In the genomic region with DNA sequence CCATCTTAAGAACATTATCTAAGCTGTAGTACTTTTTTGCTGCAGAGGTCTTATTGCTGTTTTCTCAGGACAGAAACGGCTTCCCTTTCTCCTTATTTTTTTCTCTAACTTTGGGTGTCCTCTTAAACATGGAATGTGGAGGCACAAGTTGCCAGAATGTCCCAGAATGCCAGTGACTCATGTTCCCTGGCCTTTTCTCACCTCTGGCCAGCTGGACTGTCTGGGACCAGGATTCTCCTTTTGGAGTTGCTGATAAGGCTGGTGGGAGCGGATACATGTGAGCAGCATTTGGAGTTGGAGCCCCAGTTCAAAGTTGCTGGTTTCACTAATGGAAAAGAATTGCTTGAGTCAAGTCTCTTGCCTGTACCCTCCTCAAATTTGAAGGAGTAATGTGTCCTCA, we compare ENCODE assay signal across 18 cellular contexts.
DNase-seq lines count a peak whose midpoint lies in the region; ATAC-seq and TF ChIP-seq lines count a peak whose summit lies in the region.
"Had no signal": no experiment of that assay in that cellular context is flagged by ENCODE, and none has a peak within 500 bp of the region (broad histone marks: within the 10 kb centered on the region; RNA-seq: fewer than 3 reads in every experiment).

No MANE protein-coding gene starts in this region.

- H2BK120ac ChIP-seq in IMR-90 (ENCODE audit: low read depth, low read length): no peak overlapping the region

- peak overlapping the region; percentile 19; the same call in 1 of the 2 replicates for H3K4me2 ChIP-seq in IMR-90 (ENCODE audit: low read depth, low read length)
- H3K4me2 ChIP-seq: KMS-11 had no signal

- intact Hi-C loops in IMR-90 (cut with micrococcal nuclease): loop anchor here (5.0 kb wide), 1 partner anchor 271 kb away; no protein-coding TSS in a partner anchor
- intact Hi-C loops in right cardiac atrium (cut with DNase I): loop anchor here in 2 of 4 donors (5.0 to 10.0 kb wide), 2 partner anchors 166 to 268 kb away; no protein-coding TSS in a partner anchor
- intact Hi-C loops in testis (cut with DNase I; ENCODE audit: low total_unique reads): loop anchor here (5.0 kb wide), 1 partner anchor 166 kb away; no protein-coding TSS in a partner anchor

- in situ Hi-C loops in IMR-90 (cut with MboI; ENCODE audit: low sequenced_read_pairs) (no loop called here), G401 (cut with HindIII; ENCODE audit: low sequenced_read_pairs) (no loop called here)

- no TSS peak for BruUV-seq in IMR-90 (replicated peaks; lab: Mats Ljungman, UMichigan)

- H4K5ac ChIP-seq in IMR-90 (ENCODE audit: low read depth, low read length): no peak overlapping the region

- H3K36me3 ChIP-seq in IMR-90 (ENCODE audit: control insufficient read depth, insufficient read depth, low read length): no peaks in the 10 kb centered on the region
- H3K36me3 ChIP-seq in testis (ENCODE audit: low read depth, missing control alignments): no peaks in the 10 kb centered on the region
- H3K36me3 ChIP-seq: colonic mucosa, uterus had no signal

- H4K20me1 ChIP-seq in IMR-90 (ENCODE audit: insufficient read depth, low read length): no peaks in the 10 kb centered on the region

- H3K79me1 ChIP-seq in IMR-90 (ENCODE audit: low read depth in 1 of 2, low read length in 2 of 2): no peaks in the 10 kb centered on the region

- no peak overlapping the region for H2AK5ac ChIP-seq in IMR-90 (ENCODE audit: low read depth, low read length)

- H3K9ac ChIP-seq in IMR-90 (ENCODE audit: low read depth, low read length): no peak overlapping the region
- H3K9ac ChIP-seq: KMS-11 had no signal

- no peak overlapping the region for H3K23ac ChIP-seq in IMR-90 (ENCODE audit: low read depth, low read length)

- POLR2A ChIA-PET in IMR-90 (lab: Charles Lee; ENCODE audit: unreplicated experiment): no interaction called here

- no peak overlapping the region for H2AFZ ChIP-seq in IMR-90 (replicated peaks; ENCODE audit: low read length, poor library complexity)

- no peak overlapping the region for H2AK9ac ChIP-seq in IMR-90 (replicated peaks; ENCODE audit: low read depth, low read length, poor library complexity)

- ATAC-seq in IMR-90 (ENCODE audit: low read depth): peak; percentile 33
- peak; percentile 78 to 88 for ATAC-seq in right cardiac atrium

- no peak overlapping the region for H3K18ac ChIP-seq in IMR-90 (ENCODE audit: low read depth, low read length)

- no peaks in the 10 kb centered on the region for H3K9me3 ChIP-seq in IMR-90 (ENCODE audit: control insufficient read depth, insufficient read depth, low read length)
- no peaks in the 10 kb centered on the region for H3K9me3 ChIP-seq in right cardiac atrium (ENCODE audit: control insufficient read depth, low read length)
- no peaks in the 10 kb centered on the region for H3K9me3 ChIP-seq in testis
- H3K9me3 ChIP-seq: colonic mucosa, uterus had no signal

- no peak overlapping the region for H2BK15ac ChIP-seq in IMR-90 (ENCODE audit: low read depth, low read length)

- TF ChIP-seq CTCF in IMR-90 (conservative IDR thresholded peaks at IDR 0.05; ENCODE audit: low read depth, low read length): no peak
- no peak for TF ChIP-seq CTCF in testis (IDR thresholded peaks at IDR 0.05)

- no peak overlapping the region; the same call in 1 of the 2 replicates for H2BK20ac ChIP-seq in IMR-90 (ENCODE audit: low read depth, low read length)

- H3K27ac ChIP-seq in IMR-90 (ENCODE audit: insufficient read depth, low read length) (no peak overlapping the region), right cardiac atrium (ENCODE audit: low read length) (peak overlapping the region; percentile 33), testis (peak overlapping the region in 1 of 2 donors; percentile 20)
- H3K27ac ChIP-seq: colonic mucosa, KMS-11 had no signal

- H3K4me1 ChIP-seq in IMR-90 (ENCODE audit: control insufficient read depth, insufficient read depth, low read length) (peaks cover 5% of the 10 kb centered on the region), right cardiac atrium (ENCODE audit: control insufficient read depth, insufficient read depth, low read length) (peaks cover 4% of the 10 kb centered on the region), testis (peaks cover 4% of the 10 kb centered on the region)
- H3K4me1 ChIP-seq: colonic mucosa, uterus had no signal

- CTCF ChIA-PET in IMR-90 (lab: Yijun Ruan, JAX): interaction anchor here (0.6 to 4.8 kb wide), 6 partner anchors 39 to 170 kb away, joined by 3 to 33 read pairs (median 4); no protein-coding TSS in a partner anchor

- DNase-seq in IMR-90 (peak; percentile 65), dermis blood vessel endothelial cell (peak; percentile 91), right cardiac atrium (peak; percentile 68 to 77 (median 76)), testis (peak; percentile 57), T-helper 1 cell (no peak), G401 (ENCODE audit: low spot score) (no peak), NCI-H2196 treated with DMSO at 0.1 percent for 48 hours (lab: John Stamatoyannopoulos, UW; ENCODE audit: unreplicated experiment) (no peak), NCI-H1092 treated with DMSO at 0.1 percent for 48 hours (lab: John Stamatoyannopoulos, UW) (no peak)
- DNase-seq: activated CD4-positive, alpha-beta T cell treated with anti-CD3 and anti-CD28 coated beads, Interleukin-2, amount 50 U/mL, for 4 hours; C1 segment of cervical spinal cord; colonic mucosa; DMS79 treated with DMSO at 0.1 percent for 48 hours; erythroblast; NCI-H1417 treated with DMSO at 0.1 percent for 48 hours; NCI-H345; SIG-M5 had no signal

- H2BK5ac ChIP-seq in IMR-90 (ENCODE audit: low read depth, low read length, poor library complexity, severe bottlenecking): no peak overlapping the region

- H3K9me1 ChIP-seq in IMR-90 (ENCODE audit: insufficient read depth, low read length): no peaks in the 10 kb centered on the region; the same call in 1 of the 2 replicates

- no CpG with 5 or more reads among the region's 2 CpGs for WGBS in IMR-90 (ENCODE audit: extremely low coverage in 2 of 2, insufficient read length in 1 of 2), 2 experiments
- 29% methylated on average over 2 of the region's 2 CpGs for WGBS in right cardiac atrium
- 45 to 68% methylated on average over 2 of the region's 2 CpGs for WGBS in testis, 2 donors

- no peak overlapping the region for H4K91ac ChIP-seq in IMR-90 (ENCODE audit: insufficient read depth, low read depth, low read length)

- TF ChIP-seq RAD21 in IMR-90 (IDR thresholded peaks at IDR 0.05; ENCODE audit: low read length): no peak

- H3K14ac ChIP-seq in IMR-90 (replicated peaks; ENCODE audit: low read depth, low read length): no peak overlapping the region; the same call in 1 of the 2 replicates

- H3K56ac ChIP-seq in IMR-90 (ENCODE audit: extremely low read depth, insufficient read depth, low read length): no peak overlapping the region

- no peaks in the 10 kb centered on the region; the same call in 1 of the 2 replicates for H3K27me3 ChIP-seq in IMR-90 (ENCODE audit: control insufficient read depth, insufficient read depth, low read length)
- no peaks in the 10 kb centered on the region for H3K27me3 ChIP-seq in right cardiac atrium (ENCODE audit: control insufficient read depth, insufficient read depth)
- H3K27me3 ChIP-seq in testis: no peaks in the 10 kb centered on the region
- H3K27me3 ChIP-seq: colonic mucosa, uterus had no signal

- dilution Hi-C loops in IMR-90 (cut with HindIII; ENCODE audit: low sequenced_read_pairs, unreplicated experiment): loop anchor here (25.0 kb wide), 1 partner anchor 171 kb away; no protein-coding TSS in a partner anchor

- TF ChIP-seq POLR2A in IMR-90 (IDR thresholded peaks at IDR 0.05; ENCODE audit: low read depth, low read length): no peak
- TF ChIP-seq POLR2A in testis (IDR thresholded peaks at IDR 0.05): no peak

- peak overlapping the region in 1 of 2 experiments; percentile 9; a peak in 1 of 4 replicates for H4K8ac ChIP-seq in IMR-90 (ENCODE audit: low read depth in 2 of 2, low read length in 2 of 2)

- H3K4me3 ChIP-seq in IMR-90 (ENCODE audit: insufficient read depth, low read depth, low read length) (no peak overlapping the region), right cardiac atrium (ENCODE audit: low read length) (no peak overlapping the region), testis (no peak overlapping the region)
- H3K4me3 ChIP-seq: colonic mucosa, uterus had no signal

- H3K4ac ChIP-seq in IMR-90 (ENCODE audit: low read depth, low read length): no peak overlapping the region

TF ChIP-seq in IMR-90, 13 proteins besides CTCF, POLR2A, EP300 and RAD21:
- TF ChIP-seq BHLHE40 (IDR thresholded peaks at IDR 0.05; ENCODE audit: low read depth, low read length) (peak; percentile 38; the same call in 1 of the 2 replicates), SMC3 (IDR thresholded peaks at IDR 0.05; ENCODE audit: low read depth, low read length) (no peak), ELK1 (IDR thresholded peaks at IDR 0.05; ENCODE audit: borderline replicate concordance, low read depth, low read length) (no peak), FOS (IDR thresholded peaks at IDR 0.05; ENCODE audit: low read depth, low read length) (0 out of 2 replicates have a peak, but pooled peaks have one; percentile 72)

Comparison
In these comparisons a context has a peak if more than half of its experiments do, and no peak if none do; other contexts are left out.
1. DNase-seq: peak in IMR-90 (single experiment), dermis blood vessel endothelial cell (single experiment), right cardiac atrium (3 of 3) and testis (single experiment); none in T-helper 1 cell (0 of 5), G401 (single experiment), NCI-H2196 treated with DMSO at 0.1 percent for 48 hours (single experiment) and NCI-H1092 treated with DMSO at 0.1 percent for 48 hours (single experiment).